8 cellular contexts compared by ENCODE assay signal in genomic region chr17:50055055-50055425, GRCh38. TPM values are rescaled to one million over a fixed set of nuclear protein-coding genes. Genes with fewer than 3 reads are reported as not detected.
DNase-seq lines count a peak whose midpoint lies in the region; ATAC-seq, FAIRE-seq and TF ChIP-seq lines count a peak whose summit lies in the region.

No MANE protein-coding gene starts in this region.

- ATAC-seq in GM21447 (IDR thresholded peaks at IDR 0.05; ENCODE audit: unreplicated experiment) (no peak), GM21423 (IDR thresholded peaks at IDR 0.05; ENCODE audit: unreplicated experiment) (no peak), GM21381 (IDR thresholded peaks at IDR 0.05; ENCODE audit: unreplicated experiment) (no peak)

- peak overlapping the region; percentile 94 for H3K4me2 ChIP-seq in skeletal muscle satellite cell (ENCODE audit: low read length)

- H3K9ac ChIP-seq in iPS-15b (ENCODE audit: low read depth, low read length) (no peak overlapping the region), skeletal muscle satellite cell (ENCODE audit: low read depth, low read length) (peak overlapping the region; percentile 84)

- peaks cover 27 to 41% of the 10 kb centered on the region in 2 donors for H3K4me1 ChIP-seq in ascending aorta
- H3K4me1 ChIP-seq in iPS-15b (ENCODE audit: control insufficient read depth, insufficient read depth, low read length): peaks cover 14% of the 10 kb centered on the region
- H3K4me1 ChIP-seq in skeletal muscle satellite cell (ENCODE audit: control insufficient read depth, insufficient read depth, low read length): peaks cover 78% of the 10 kb centered on the region

- peak overlapping the region; percentile 73 to 83 for H3K4me3 ChIP-seq in ascending aorta
- peak overlapping the region; percentile 87 for H3K4me3 ChIP-seq in iPS-15b (ENCODE audit: low read depth, low read length)
- peak overlapping the region; percentile 75 for H3K4me3 ChIP-seq in skeletal muscle satellite cell (ENCODE audit: low read length)

- H3K27ac ChIP-seq in ascending aorta: peak overlapping the region; percentile 95 to 97

- no peaks in the 10 kb centered on the region for H3K36me3 ChIP-seq in ascending aorta
- H3K36me3 ChIP-seq in iPS-15b (ENCODE audit: control insufficient read depth, insufficient read depth, low read length): no peaks in the 10 kb centered on the region
- H3K36me3 ChIP-seq in skeletal muscle satellite cell (ENCODE audit: insufficient read depth, low read length): peaks cover 23% of the 10 kb centered on the region

- TF ChIP-seq CTCF in ascending aorta (IDR thresholded peaks at IDR 0.05): no peak

- H3K9me3 ChIP-seq in ascending aorta (no peaks in the 10 kb centered on the region), iPS-15b (ENCODE audit: control insufficient read depth, insufficient read depth, low read length) (no peaks in the 10 kb centered on the region), skeletal muscle satellite cell (replicated peaks; ENCODE audit: low read length) (no peaks in the 10 kb centered on the region)

- no peak for DNase-seq in GM12891 (ENCODE audit: insufficient read length, low spot score)
- peak; percentile 63 for DNase-seq in NCI-H345 treated with DMSO at 0.1 percent for 48 hours (lab: John Stamatoyannopoulos, UW; ENCODE audit: unreplicated experiment)
- no peak for DNase-seq in ascending aorta (ENCODE audit: low spot score in 2 of 2)

- FAIRE-seq in GM12891 (lab: Jason Lieb, UNC): peak; percentile 68

- H3K27me3 ChIP-seq in ascending aorta (no peaks in the 10 kb centered on the region), iPS-15b (ENCODE audit: control insufficient read depth, insufficient read depth, low read length) (peaks cover 13% of the 10 kb centered on the region), skeletal muscle satellite cell (ENCODE audit: control insufficient read depth, insufficient read depth, low read length) (no peaks in the 10 kb centered on the region)

- no peak for TF ChIP-seq POLR2A in GM12891 (IDR thresholded peaks at IDR 0.05; ENCODE audit: low read depth, low read length)

- intact Hi-C loops in ascending aorta (cut with DNase I): loop anchor here (1.0 to 2.0 kb wide), 2 partner anchors 26 to 27 kb away; no protein-coding TSS in a partner anchor

TF ChIP-seq in GM12891, 5 proteins besides CTCF, POLR2A, EP300 and RAD21:
- TF ChIP-seq POU2F2 (IDR thresholded peaks at IDR 0.05; ENCODE audit: low read depth, low read length): no peak
- no peak for TF ChIP-seq PAX5 (IDR thresholded peaks at IDR 0.05; ENCODE audit: insufficient read depth, low read length, severe bottlenecking)
- TF ChIP-seq SPI1 (IDR thresholded peaks at IDR 0.05; ENCODE audit: low read depth, low read length): no peak
- TF ChIP-seq POLR2AphosphoS5 (IDR thresholded peaks at IDR 0.05; ENCODE audit: low read depth, low read length): no peak
- no peak for TF ChIP-seq TAF1 (IDR thresholded peaks at IDR 0.05; ENCODE audit: low read depth, low read length)

RNA-seq across cellular contexts. Expression of gene ITGA3, which starts 0.9 kb away (rescaled TPM):
- polyA plus RNA-seq in GM12891 (2012; ENCODE audit: low read depth, missing spikeins): 1.1 TPM
- total RNA-seq in ascending aorta: 222 TPM
- total RNA-seq in skeletal muscle satellite cell (2012; rRNA removed): 105 and 121 TPM in 2 replicates

RNA-seq across cellular contexts. Expression of gene PDK2, which starts 40.1 kb away (rescaled TPM):
- polyA plus RNA-seq in GM12891 (2012; ENCODE audit: low read depth, missing spikeins): 8.8 TPM
- total RNA-seq in ascending aorta: 73.5 TPM
- total RNA-seq in skeletal muscle satellite cell (2012; rRNA removed): 12.9 and 17.0 TPM in 2 replicates
